In the genomic region with DNA sequence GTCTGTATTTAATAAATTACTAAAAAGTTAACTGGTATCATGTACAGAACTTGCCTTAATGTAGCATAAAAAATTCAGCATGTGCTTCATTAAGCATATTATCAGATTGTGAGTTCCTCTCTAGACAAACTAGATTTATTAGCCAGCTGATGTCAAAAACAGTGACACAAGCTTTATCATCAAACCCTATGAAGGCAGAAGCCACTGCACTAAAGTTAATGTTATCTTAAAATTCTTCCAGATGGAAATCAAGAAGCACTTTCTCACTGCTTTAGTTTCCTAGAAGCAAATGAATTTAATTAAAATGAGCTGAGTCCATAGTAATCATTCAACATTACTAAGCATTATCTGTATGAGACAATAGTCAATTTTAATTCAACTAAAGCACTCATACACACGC, we compare ENCODE assay signal across 27 cellular contexts.
"Had no signal": no experiment of that assay in that cellular context is flagged by ENCODE, and none has a peak within 500 bp of the region (broad histone marks: within the 10 kb centered on the region; RNA-seq: fewer than 3 reads in every experiment).

No MANE protein-coding gene starts in this region.

- DNase-seq: hypothalamus; immature natural killer cell; kidney; left colon; left lung; lower lobe of right lung; mammary epithelial cell; mesenchymal stem cell; naive thymus-derived CD8-positive, alpha-beta T cell; nucleus accumbens; pancreas; posterior cingulate gyrus; psoas muscle; right lobe of liver; stimulated activated CD4-positive, alpha-beta T cell treated with anti-CD3 and anti-CD28 coated beads, Interleukin-1b, Interleukin-23, amount 100 ng/mL, for 48 hours; stimulated activated CD4-positive, alpha-beta T cell treated with anti-CD3 and anti-CD28 coated beads, Interleukin-2, amount 100 ng/mL, for 48 hours; stimulated activated CD4-positive, alpha-beta T cell treated with anti-CD3 and anti-CD28 coated beads, Interleukin-4, amount 100 ng/mL, for 4 hours; stimulated activated CD8-positive, alpha-beta memory T cell treated with anti-CD3 and anti-CD28 coated beads, Interleukin-4, amount 100 ng/mL, for 48 hours; stimulated activated naive CD8-positive, alpha-beta T cell treated with anti-CD3 and anti-CD28 coated beads, Interleukin-15, Interleukin-2, amounts not matched to agents 100 U/mL and 50 U/mL, for 24 hours; stomach; testis; thyroid gland; transverse colon; upper lobe of left lung had no signal

- H3K36me3 ChIP-seq: left lung, lower lobe of right lung, pancreas, thyroid gland, transverse colon, upper lobe of left lung, vagina had no signal

- H3K4me1 ChIP-seq: left lung, lower lobe of right lung, psoas muscle, right lobe of liver, testis, thyroid gland, upper lobe of left lung had no signal

- H3K27me3 ChIP-seq: left lung, pancreas, right lobe of liver, stomach, testis, thyroid gland, transverse colon, upper lobe of left lung, vagina had no signal

- H3K27ac ChIP-seq: left lung, lower lobe of right lung, pancreas, psoas muscle, right lobe of liver, stomach, testis, thyroid gland, transverse colon, upper lobe of left lung, vagina had no signal

- H3K4me3 ChIP-seq: left lung, lower lobe of right lung, pancreas, psoas muscle, right lobe of liver, smooth muscle cell, stomach, testis, thyroid gland, transverse colon, upper lobe of left lung, vagina had no signal

- ATAC-seq: left colon; left lung; lower lobe of right lung; naive thymus-derived CD8-positive, alpha-beta T cell; pancreas; psoas muscle; right lobe of liver; stimulated activated memory B cell treated with anti-CD40 and anti-IgM and Interleukin-4, amounts not matched to agents 10 μg/mL and 1 μg/mL and 100 μg/mL, for 72 hours; stimulated activated naive CD8-positive, alpha-beta T cell treated with anti-CD3 and anti-CD28 coated beads, Interleukin-15, Interleukin-2, amounts not matched to agents 100 U/mL and 50 U/mL, for 24 hours had no signal

- H3K9me3 ChIP-seq: left lung, lower lobe of right lung, pancreas, psoas muscle, right lobe of liver, stomach, testis, thyroid gland, transverse colon, upper lobe of left lung, vagina had no signal
